ENCODE assay signal across 1 cellular context in the genomic region with DNA sequence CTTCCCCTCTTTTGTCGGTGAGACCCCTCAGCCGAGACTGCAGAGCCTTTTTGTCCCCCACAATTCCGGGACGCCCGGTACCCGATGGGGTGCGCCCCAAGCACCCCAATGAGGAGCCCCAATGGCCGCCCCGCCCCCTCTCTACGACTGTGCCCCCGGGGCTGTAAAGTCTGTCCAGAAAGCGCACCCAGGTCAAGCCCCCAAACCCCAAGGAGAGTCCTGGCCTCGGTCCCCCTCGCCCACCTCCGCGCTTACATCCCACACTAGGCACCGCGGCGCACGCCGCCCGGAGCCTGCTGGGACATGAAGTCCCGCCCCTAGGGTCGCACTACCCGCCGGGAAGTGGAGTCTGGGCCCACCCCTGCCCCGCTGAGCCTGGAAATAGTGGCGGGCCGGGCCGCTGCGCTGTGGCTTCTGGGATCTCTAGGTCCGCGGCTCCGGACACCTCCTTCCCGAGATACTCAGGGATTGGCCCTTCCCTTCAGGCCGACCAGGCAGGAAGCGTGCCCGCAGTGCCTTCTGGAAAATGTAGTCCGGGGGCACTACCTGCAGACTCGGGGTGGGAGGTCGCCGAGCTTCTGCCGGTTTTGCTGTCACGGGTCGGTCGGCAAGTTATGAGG.
A peak's percentile ranks its signal among the peaks of the same experiment; 100 is the strongest.
TF ChIP-seq lines count a peak whose summit lies in the region.

A gene (minus strand): TSS at position 281 of the 620 bp plus-strand sequence. CDS start 442 bp downstream, outside the sequence.

TF ChIP-seq in HepG2, 621 proteins besides CTCF, POLR2A, EP300 and RAD21 (continued from another document and continues in another):
- TF ChIP-seq, protein P1, sequence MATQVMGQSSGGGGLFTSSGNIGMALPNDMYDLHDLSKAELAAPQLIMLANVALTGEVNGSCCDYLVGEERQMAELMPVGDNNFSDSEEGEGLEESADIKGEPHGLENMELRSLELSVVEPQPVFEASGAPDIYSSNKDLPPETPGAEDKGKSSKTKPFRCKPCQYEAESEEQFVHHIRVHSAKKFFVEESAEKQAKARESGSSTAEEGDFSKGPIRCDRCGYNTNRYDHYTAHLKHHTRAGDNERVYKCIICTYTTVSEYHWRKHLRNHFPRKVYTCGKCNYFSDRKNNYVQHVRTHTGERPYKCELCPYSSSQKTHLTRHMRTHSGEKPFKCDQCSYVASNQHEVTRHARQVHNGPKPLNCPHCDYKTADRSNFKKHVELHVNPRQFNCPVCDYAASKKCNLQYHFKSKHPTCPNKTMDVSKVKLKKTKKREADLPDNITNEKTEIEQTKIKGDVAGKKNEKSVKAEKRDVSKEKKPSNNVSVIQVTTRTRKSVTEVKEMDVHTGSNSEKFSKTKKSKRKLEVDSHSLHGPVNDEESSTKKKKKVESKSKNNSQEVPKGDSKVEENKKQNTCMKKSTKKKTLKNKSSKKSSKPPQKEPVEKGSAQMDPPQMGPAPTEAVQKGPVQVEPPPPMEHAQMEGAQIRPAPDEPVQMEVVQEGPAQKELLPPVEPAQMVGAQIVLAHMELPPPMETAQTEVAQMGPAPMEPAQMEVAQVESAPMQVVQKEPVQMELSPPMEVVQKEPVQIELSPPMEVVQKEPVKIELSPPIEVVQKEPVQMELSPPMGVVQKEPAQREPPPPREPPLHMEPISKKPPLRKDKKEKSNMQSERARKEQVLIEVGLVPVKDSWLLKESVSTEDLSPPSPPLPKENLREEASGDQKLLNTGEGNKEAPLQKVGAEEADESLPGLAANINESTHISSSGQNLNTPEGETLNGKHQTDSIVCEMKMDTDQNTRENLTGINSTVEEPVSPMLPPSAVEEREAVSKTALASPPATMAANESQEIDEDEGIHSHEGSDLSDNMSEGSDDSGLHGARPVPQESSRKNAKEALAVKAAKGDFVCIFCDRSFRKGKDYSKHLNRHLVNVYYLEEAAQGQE (IDR thresholded peaks at IDR 0.05; ENCODE audit: borderline replicate concordance in 1 of 2, low read depth in 1 of 2, low read length in 2 of 2) = no peak
- no peak for TF ChIP-seq TEAD3 (CRISPR knock-in tag; optimal IDR thresholded peaks at IDR 0.05; ENCODE audit: borderline replicate concordance)
- TF ChIP-seq CREM (IDR thresholded peaks at IDR 0.05) = peak; percentile 94
- no peak for TF ChIP-seq CREM (CRISPR knock-in tag; IDR thresholded peaks at IDR 0.05)
- TF ChIP-seq, protein P2, sequence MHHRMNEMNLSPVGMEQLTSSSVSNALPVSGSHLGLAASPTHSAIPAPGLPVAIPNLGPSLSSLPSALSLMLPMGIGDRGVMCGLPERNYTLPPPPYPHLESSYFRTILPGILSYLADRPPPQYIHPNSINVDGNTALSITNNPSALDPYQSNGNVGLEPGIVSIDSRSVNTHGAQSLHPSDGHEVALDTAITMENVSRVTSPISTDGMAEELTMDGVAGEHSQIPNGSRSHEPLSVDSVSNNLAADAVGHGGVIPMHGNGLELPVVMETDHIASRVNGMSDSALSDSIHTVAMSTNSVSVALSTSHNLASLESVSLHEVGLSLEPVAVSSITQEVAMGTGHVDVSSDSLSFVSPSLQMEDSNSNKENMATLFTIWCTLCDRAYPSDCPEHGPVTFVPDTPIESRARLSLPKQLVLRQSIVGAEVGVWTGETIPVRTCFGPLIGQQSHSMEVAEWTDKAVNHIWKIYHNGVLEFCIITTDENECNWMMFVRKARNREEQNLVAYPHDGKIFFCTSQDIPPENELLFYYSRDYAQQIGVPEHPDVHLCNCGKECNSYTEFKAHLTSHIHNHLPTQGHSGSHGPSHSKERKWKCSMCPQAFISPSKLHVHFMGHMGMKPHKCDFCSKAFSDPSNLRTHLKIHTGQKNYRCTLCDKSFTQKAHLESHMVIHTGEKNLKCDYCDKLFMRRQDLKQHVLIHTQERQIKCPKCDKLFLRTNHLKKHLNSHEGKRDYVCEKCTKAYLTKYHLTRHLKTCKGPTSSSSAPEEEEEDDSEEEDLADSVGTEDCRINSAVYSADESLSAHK (CRISPR knock-in tag; IDR thresholded peaks at IDR 0.05; ENCODE audit: borderline replicate concordance) = no peak
- no peak for TF ChIP-seq NCOA5 (CRISPR knock-in tag; IDR thresholded peaks at IDR 0.05)
- no peak for TF ChIP-seq NBN (conservative IDR thresholded peaks at IDR 0.05)
- peak; percentile 90 for TF ChIP-seq ZNF501 (CRISPR knock-in tag; IDR thresholded peaks at IDR 0.05)
- 0 out of 2 replicates have a peak, but pooled peaks have one; percentile 53 for TF ChIP-seq ZNF34 (CRISPR knock-in tag; IDR thresholded peaks at IDR 0.05; ENCODE audit: borderline replicate concordance)
- TF ChIP-seq, protein P3, sequence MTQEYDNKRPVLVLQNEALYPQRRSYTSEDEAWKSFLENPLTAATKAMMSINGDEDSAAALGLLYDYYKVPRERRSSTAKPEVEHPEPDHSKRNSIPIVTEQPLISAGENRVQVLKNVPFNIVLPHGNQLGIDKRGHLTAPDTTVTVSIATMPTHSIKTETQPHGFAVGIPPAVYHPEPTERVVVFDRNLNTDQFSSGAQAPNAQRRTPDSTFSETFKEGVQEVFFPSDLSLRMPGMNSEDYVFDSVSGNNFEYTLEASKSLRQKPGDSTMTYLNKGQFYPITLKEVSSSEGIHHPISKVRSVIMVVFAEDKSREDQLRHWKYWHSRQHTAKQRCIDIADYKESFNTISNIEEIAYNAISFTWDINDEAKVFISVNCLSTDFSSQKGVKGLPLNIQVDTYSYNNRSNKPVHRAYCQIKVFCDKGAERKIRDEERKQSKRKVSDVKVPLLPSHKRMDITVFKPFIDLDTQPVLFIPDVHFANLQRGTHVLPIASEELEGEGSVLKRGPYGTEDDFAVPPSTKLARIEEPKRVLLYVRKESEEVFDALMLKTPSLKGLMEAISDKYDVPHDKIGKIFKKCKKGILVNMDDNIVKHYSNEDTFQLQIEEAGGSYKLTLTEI (CRISPR knock-in tag; conservative IDR thresholded peaks at IDR 0.05) = no peak
- no peak for TF ChIP-seq ZNF296 (CRISPR knock-in tag; conservative IDR thresholded peaks at IDR 0.05)
- TF ChIP-seq, protein P4, sequence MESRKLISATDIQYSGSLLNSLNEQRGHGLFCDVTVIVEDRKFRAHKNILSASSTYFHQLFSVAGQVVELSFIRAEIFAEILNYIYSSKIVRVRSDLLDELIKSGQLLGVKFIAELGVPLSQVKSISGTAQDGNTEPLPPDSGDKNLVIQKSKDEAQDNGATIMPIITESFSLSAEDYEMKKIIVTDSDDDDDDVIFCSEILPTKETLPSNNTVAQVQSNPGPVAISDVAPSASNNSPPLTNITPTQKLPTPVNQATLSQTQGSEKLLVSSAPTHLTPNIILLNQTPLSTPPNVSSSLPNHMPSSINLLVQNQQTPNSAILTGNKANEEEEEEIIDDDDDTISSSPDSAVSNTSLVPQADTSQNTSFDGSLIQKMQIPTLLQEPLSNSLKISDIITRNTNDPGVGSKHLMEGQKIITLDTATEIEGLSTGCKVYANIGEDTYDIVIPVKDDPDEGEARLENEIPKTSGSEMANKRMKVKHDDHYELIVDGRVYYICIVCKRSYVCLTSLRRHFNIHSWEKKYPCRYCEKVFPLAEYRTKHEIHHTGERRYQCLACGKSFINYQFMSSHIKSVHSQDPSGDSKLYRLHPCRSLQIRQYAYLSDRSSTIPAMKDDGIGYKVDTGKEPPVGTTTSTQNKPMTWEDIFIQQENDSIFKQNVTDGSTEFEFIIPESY (CRISPR knock-in tag; IDR thresholded peaks at IDR 0.05) = no peak; the same call in 1 of the 2 replicates
- TF ChIP-seq ELF3 (CRISPR knock-in tag; IDR thresholded peaks at IDR 0.05) = peak; percentile 55
- TF ChIP-seq AHR (CRISPR knock-in tag; IDR thresholded peaks at IDR 0.05) = no peak
- TF ChIP-seq, protein P5, sequence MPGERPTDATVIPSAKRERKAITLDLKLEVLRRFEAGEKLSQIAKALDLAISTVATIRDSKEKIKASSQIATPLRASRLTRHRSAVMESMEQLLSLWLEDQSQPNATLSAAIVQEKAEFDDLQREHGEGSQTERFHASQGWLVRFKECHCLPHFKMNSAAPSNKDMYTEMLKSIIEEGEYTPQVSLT (CRISPR knock-in tag; IDR thresholded peaks at IDR 0.05; ENCODE audit: borderline replicate concordance, low read depth) = no peak
- TF ChIP-seq HOXA7 (CRISPR knock-in tag; IDR thresholded peaks at IDR 0.05) = no peak
- TF ChIP-seq CHD2 (IDR thresholded peaks at IDR 0.05; ENCODE audit: low read depth, low read length) = no peak
- TF ChIP-seq HNRNPUL1 (IDR thresholded peaks at IDR 0.05; ENCODE audit: low read depth, low read length) = 0 out of 2 replicates have a peak, but pooled peaks have one; percentile 23
- no peak for TF ChIP-seq SNAPC2 (CRISPR knock-in tag; IDR thresholded peaks at IDR 0.05)
- no peak for TF ChIP-seq ZNF567 (CRISPR knock-in tag; IDR thresholded peaks at IDR 0.05; ENCODE audit: borderline replicate concordance)
- TF ChIP-seq, protein P6, sequence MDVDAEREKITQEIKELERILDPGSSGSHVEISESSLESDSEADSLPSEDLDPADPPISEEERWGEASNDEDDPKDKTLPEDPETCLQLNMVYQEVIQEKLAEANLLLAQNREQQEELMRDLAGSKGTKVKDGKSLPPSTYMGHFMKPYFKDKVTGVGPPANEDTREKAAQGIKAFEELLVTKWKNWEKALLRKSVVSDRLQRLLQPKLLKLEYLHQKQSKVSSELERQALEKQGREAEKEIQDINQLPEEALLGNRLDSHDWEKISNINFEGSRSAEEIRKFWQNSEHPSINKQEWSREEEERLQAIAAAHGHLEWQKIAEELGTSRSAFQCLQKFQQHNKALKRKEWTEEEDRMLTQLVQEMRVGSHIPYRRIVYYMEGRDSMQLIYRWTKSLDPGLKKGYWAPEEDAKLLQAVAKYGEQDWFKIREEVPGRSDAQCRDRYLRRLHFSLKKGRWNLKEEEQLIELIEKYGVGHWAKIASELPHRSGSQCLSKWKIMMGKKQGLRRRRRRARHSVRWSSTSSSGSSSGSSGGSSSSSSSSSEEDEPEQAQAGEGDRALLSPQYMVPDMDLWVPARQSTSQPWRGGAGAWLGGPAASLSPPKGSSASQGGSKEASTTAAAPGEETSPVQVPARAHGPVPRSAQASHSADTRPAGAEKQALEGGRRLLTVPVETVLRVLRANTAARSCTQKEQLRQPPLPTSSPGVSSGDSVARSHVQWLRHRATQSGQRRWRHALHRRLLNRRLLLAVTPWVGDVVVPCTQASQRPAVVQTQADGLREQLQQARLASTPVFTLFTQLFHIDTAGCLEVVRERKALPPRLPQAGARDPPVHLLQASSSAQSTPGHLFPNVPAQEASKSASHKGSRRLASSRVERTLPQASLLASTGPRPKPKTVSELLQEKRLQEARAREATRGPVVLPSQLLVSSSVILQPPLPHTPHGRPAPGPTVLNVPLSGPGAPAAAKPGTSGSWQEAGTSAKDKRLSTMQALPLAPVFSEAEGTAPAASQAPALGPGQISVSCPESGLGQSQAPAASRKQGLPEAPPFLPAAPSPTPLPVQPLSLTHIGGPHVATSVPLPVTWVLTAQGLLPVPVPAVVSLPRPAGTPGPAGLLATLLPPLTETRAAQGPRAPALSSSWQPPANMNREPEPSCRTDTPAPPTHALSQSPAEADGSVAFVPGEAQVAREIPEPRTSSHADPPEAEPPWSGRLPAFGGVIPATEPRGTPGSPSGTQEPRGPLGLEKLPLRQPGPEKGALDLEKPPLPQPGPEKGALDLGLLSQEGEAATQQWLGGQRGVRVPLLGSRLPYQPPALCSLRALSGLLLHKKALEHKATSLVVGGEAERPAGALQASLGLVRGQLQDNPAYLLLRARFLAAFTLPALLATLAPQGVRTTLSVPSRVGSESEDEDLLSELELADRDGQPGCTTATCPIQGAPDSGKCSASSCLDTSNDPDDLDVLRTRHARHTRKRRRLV (CRISPR knock-in tag; IDR thresholded peaks at IDR 0.05) = peak; percentile 51; the same call in 1 of the 2 replicates
- no peak for TF ChIP-seq XBP1 (CRISPR knock-in tag; IDR thresholded peaks at IDR 0.05)
- TF ChIP-seq ZNF33B (CRISPR knock-in tag; IDR thresholded peaks at IDR 0.05) = no peak
- TF ChIP-seq ZNF124 (CRISPR knock-in tag; IDR thresholded peaks at IDR 0.05) = no peak
- TF ChIP-seq, protein P7, sequence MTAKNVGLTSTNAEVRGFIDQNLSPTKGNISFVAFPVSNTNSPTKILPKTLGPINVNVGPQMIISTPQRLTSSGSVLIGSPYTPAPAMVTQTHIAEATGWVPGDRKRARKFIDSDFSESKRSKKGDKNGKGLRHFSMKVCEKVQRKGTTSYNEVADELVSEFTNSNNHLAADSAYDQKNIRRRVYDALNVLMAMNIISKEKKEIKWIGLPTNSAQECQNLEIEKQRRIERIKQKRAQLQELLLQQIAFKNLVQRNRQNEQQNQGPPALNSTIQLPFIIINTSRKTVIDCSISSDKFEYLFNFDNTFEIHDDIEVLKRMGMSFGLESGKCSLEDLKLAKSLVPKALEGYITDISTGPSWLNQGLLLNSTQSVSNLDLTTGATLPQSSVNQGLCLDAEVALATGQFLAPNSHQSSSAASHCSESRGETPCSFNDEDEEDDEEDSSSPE (CRISPR knock-in tag; IDR thresholded peaks at IDR 0.05) = peak; percentile 83
- TF ChIP-seq MIER2 (CRISPR knock-in tag; IDR thresholded peaks at IDR 0.05) = no peak
- TF ChIP-seq PHB2 (IDR thresholded peaks at IDR 0.05; ENCODE audit: partially characterized antibody) = no peak
- TF ChIP-seq, protein P8, sequence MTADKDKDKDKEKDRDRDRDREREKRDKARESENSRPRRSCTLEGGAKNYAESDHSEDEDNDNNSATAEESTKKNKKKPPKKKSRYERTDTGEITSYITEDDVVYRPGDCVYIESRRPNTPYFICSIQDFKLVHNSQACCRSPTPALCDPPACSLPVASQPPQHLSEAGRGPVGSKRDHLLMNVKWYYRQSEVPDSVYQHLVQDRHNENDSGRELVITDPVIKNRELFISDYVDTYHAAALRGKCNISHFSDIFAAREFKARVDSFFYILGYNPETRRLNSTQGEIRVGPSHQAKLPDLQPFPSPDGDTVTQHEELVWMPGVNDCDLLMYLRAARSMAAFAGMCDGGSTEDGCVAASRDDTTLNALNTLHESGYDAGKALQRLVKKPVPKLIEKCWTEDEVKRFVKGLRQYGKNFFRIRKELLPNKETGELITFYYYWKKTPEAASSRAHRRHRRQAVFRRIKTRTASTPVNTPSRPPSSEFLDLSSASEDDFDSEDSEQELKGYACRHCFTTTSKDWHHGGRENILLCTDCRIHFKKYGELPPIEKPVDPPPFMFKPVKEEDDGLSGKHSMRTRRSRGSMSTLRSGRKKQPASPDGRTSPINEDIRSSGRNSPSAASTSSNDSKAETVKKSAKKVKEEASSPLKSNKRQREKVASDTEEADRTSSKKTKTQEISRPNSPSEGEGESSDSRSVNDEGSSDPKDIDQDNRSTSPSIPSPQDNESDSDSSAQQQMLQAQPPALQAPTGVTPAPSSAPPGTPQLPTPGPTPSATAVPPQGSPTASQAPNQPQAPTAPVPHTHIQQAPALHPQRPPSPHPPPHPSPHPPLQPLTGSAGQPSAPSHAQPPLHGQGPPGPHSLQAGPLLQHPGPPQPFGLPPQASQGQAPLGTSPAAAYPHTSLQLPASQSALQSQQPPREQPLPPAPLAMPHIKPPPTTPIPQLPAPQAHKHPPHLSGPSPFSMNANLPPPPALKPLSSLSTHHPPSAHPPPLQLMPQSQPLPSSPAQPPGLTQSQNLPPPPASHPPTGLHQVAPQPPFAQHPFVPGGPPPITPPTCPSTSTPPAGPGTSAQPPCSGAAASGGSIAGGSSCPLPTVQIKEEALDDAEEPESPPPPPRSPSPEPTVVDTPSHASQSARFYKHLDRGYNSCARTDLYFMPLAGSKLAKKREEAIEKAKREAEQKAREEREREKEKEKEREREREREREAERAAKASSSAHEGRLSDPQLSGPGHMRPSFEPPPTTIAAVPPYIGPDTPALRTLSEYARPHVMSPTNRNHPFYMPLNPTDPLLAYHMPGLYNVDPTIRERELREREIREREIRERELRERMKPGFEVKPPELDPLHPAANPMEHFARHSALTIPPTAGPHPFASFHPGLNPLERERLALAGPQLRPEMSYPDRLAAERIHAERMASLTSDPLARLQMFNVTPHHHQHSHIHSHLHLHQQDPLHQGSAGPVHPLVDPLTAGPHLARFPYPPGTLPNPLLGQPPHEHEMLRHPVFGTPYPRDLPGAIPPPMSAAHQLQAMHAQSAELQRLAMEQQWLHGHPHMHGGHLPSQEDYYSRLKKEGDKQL (CRISPR knock-in tag; IDR thresholded peaks at IDR 0.05; ENCODE audit: low read depth) = no peak; the same call in 1 of the 2 replicates
- TF ChIP-seq HOXD1 (CRISPR knock-in tag; IDR thresholded peaks at IDR 0.05) = no peak
- TF ChIP-seq ZNF460 (CRISPR knock-in tag; IDR thresholded peaks at IDR 0.05; ENCODE audit: borderline replicate concordance) = no peak
